In genomic region chr12:10645910-10646309, GRCh38 we compare ENCODE assay signal across 29 cellular contexts. TPM values are rescaled to one million over a fixed set of nuclear protein-coding genes. Genes with fewer than 3 reads are reported as not detected.
"Had no signal": no experiment of that assay in that cellular context is flagged by ENCODE, and none has a peak within 500 bp of the region (broad histone marks: within the 10 kb centered on the region; RNA-seq: fewer than 3 reads in every experiment).

No MANE protein-coding gene starts in this region.

- H3K36me3 ChIP-seq: neural progenitor cell, ovary, right lobe of liver, sigmoid colon, stomach, thoracic aorta, thyroid gland, tibial nerve, upper lobe of left lung, uterus had no signal

- H3K36me3 Mint-ChIP-seq: neural progenitor cell; stimulated activated effector memory CD8-positive, alpha-beta T cell treated with anti-CD3 and anti-CD28 coated beads, Interleukin-12 subunit alpha, Interleukin-12 subunit beta, amount 100 ng/mL, for 72 hours had no signal

- FAIRE-seq: small intestine had no signal

- H3K4me1 Mint-ChIP-seq: nephron; neural progenitor cell; stimulated activated effector memory CD8-positive, alpha-beta T cell treated with anti-CD3 and anti-CD28 coated beads, Interleukin-12 subunit alpha, Interleukin-12 subunit beta, amount 100 ng/mL, for 72 hours; stimulated activated naive B cell treated with anti-CD40 and anti-IgM and Interleukin-4, amounts not matched to agents 10 μg/mL and 1 μg/mL and 100 μg/mL, for 72 hours had no signal

- H3K27me3 ChIP-seq: neural progenitor cell, ovary, right lobe of liver, sigmoid colon, stomach, thyroid gland, tibial nerve, upper lobe of left lung, uterus had no signal

- H3K4me3 Mint-ChIP-seq: natural killer cell; nephron; neural progenitor cell; stimulated activated effector memory CD8-positive, alpha-beta T cell treated with anti-CD3 and anti-CD28 coated beads, Interleukin-12 subunit alpha, Interleukin-12 subunit beta, amount 100 ng/mL, for 72 hours; stimulated activated naive B cell treated with anti-CD40 and anti-IgM and Interleukin-4, amounts not matched to agents 10 μg/mL and 1 μg/mL and 100 μg/mL, for 72 hours; stimulated activated naive CD8-positive, alpha-beta T cell treated with anti-CD3 and anti-CD28 coated beads, Interleukin-15, Interleukin-2, amounts not matched to agents 100 ng/mL and 50 ng/mL, for 24 hours had no signal

- H3K9ac ChIP-seq: neural progenitor cell, parathyroid adenoma had no signal

- H3K27me3 Mint-ChIP-seq: stimulated activated naive CD8-positive, alpha-beta T cell treated with anti-CD3 and anti-CD28 coated beads, Interleukin-15, Interleukin-2, amounts not matched to agents 100 ng/mL and 50 ng/mL, for 24 hours had no signal

- H3K4me3 ChIP-seq: neural progenitor cell, ovary, psoas muscle, right lobe of liver, sigmoid colon, stomach, thoracic aorta, thyroid gland, tibial nerve, upper lobe of left lung, uterus had no signal

- H3K9me3 ChIP-seq: right lobe of liver, thyroid gland had no signal

- H3K27ac ChIP-seq: neural progenitor cell, ovary, parathyroid adenoma, psoas muscle, right lobe of liver, sigmoid colon, stomach, thoracic aorta, thyroid gland, tibial nerve, upper lobe of left lung, uterus had no signal

- DNase-seq: natural killer cell; occipital lobe; ovary; posterior cingulate gyrus; psoas muscle; right cardiac atrium; right lobe of liver; sigmoid colon; small intestine; stimulated activated CD4-positive, alpha-beta T cell treated with anti-CD3 and anti-CD28 coated beads, Interleukin-15, amount 100 ng/mL, for 24 hours; stimulated activated CD4-positive, alpha-beta T cell treated with anti-CD3 and anti-CD28 coated beads, Interleukin-2, amount 100 ng/mL, for 24 hours; stimulated activated CD4-positive, alpha-beta T cell treated with anti-CD3 and anti-CD28 coated beads, Interleukin-2, amount 100 ng/mL, for 48 hours; stimulated activated CD4-positive, alpha-beta T cell treated with anti-CD3 and anti-CD28 coated beads, Interleukin-4, amount 100 ng/mL, for 24 hours; stimulated activated naive B cell treated with anti-CD40 and anti-IgM and Interleukin-4, amounts not matched to agents 10 μg/mL and 1 μg/mL and 100 μg/mL, for 72 hours; stimulated activated naive CD4-positive, alpha-beta T cell treated with Interleukin-2 at 50 U/mL for 16 hours; stomach; thyroid gland; trophoblast cell; upper lobe of left lung; uterus had no signal

- H3K4me1 ChIP-seq: neural progenitor cell, parathyroid adenoma, psoas muscle, right lobe of liver, sigmoid colon, stomach, thyroid gland, tibial nerve, upper lobe of left lung, uterus had no signal

- H3K27ac Mint-ChIP-seq: natural killer cell; nephron; neural progenitor cell; progenitor cell of endocrine pancreas; stimulated activated effector memory CD8-positive, alpha-beta T cell treated with anti-CD3 and anti-CD28 coated beads, Interleukin-12 subunit alpha, Interleukin-12 subunit beta, amount 100 ng/mL, for 72 hours; stimulated activated naive B cell treated with anti-CD40 and anti-IgM and Interleukin-4, amounts not matched to agents 10 μg/mL and 1 μg/mL and 100 μg/mL, for 72 hours; stimulated activated naive CD8-positive, alpha-beta T cell treated with anti-CD3 and anti-CD28 coated beads, Interleukin-15, Interleukin-2, amounts not matched to agents 100 ng/mL and 50 ng/mL, for 24 hours had no signal

- ATAC-seq: natural killer cell; psoas muscle; right cardiac atrium; right lobe of liver; stimulated activated effector memory CD8-positive, alpha-beta T cell treated with anti-CD3 and anti-CD28 coated beads, Interleukin-12 subunit alpha, Interleukin-12 subunit beta, amount 100 ng/mL, for 72 hours; stimulated activated naive B cell treated with anti-CD40 and anti-IgM and Interleukin-4, amounts not matched to agents 10 μg/mL and 1 μg/mL and 100 μg/mL, for 72 hours had no signal

RNA-seq across cellular contexts. Expression of gene STYK1, which starts 27.9 kb away (rescaled TPM):
- total RNA-seq: right lobe of liver, skeletal muscle tissue, thoracic aorta had no signal
